11 cellular contexts compared by ENCODE assay signal in genomic region chr15:71588746-71589145, GRCh38.
DNase-seq lines count a peak whose midpoint lies in the region; TF ChIP-seq lines count a peak whose summit lies in the region.
"Had no signal": no experiment of that assay in that cellular context is flagged by ENCODE, and none has a peak within 500 bp of the region (broad histone marks: within the 10 kb centered on the region; RNA-seq: fewer than 3 reads in every experiment).

No MANE protein-coding gene starts in this region.

- TF ChIP-seq CTCF in brain microvascular endothelial cell (IDR thresholded peaks at IDR 0.05; ENCODE audit: low read depth, low read length, missing control alignments), result no peak

- no peak overlapping the region for H3K27ac ChIP-seq in brain microvascular endothelial cell

- DNase-seq in AG08395 (ENCODE audit: low spot score) (peak; percentile 50), HS-5 (ENCODE audit: low read depth) (peak; percentile 33), brain microvascular endothelial cell (peak; percentile 80), iris pigment epithelial cell (ENCODE audit: low read depth) (peak; percentile 83), NCI-H2171 (lab: John Stamatoyannopoulos, UW) (no peak), NOMO-1 (lab: John Stamatoyannopoulos, UW; ENCODE audit: unreplicated experiment in 2 of 2) (no peak), NCI-H146 treated with DMSO at 0.1 percent for 48 hours (lab: John Stamatoyannopoulos, UW; ENCODE audit: unreplicated experiment) (no peak)
- DNase-seq in activated effector memory CD4-positive, alpha-beta T cell treated with Interleukin-2 at 50 U/mL for 16 hours, result no peak
- DNase-seq: activated effector memory CD4-positive, alpha-beta T cell treated with anti-CD3 and anti-CD28 coated beads, Interleukin-2, amount 50 U/mL, for 16 hours; naive thymus-derived CD4-positive, alpha-beta T cell; stimulated activated naive CD4-positive, alpha-beta T cell treated with Interleukin-2 at 50 U/mL for 16 hours had no signal

- no peaks in the 10 kb centered on the region for H3K27me3 ChIP-seq in brain microvascular endothelial cell (replicated peaks)

- no peak overlapping the region for H3K4me3 ChIP-seq in brain microvascular endothelial cell (ENCODE audit: low read depth, low read length)

- H3K36me3 ChIP-seq in brain microvascular endothelial cell (replicated peaks), result no peaks in the 10 kb centered on the region

- in situ Hi-C loops in brain microvascular endothelial cell (cut with HindIII; ENCODE audit: low pct_ligation_motif_present, low sequenced_read_pairs), result no loop called here

Comparison
In these comparisons a context has a peak if more than half of its experiments do, and no peak if none do; other contexts are left out.
1. DNase-seq: peak in AG08395 (single experiment), HS-5 (single experiment), brain microvascular endothelial cell (single experiment) and iris pigment epithelial cell (single experiment); none in NCI-H2171 (single experiment), activated effector memory CD4-positive, alpha-beta T cell treated with Interleukin-2 at 50 U/mL for 16 hours (single experiment), NOMO-1 (0 of 2) and NCI-H146 treated with DMSO at 0.1 percent for 48 hours (single experiment).